ENCODE assay signal across 11 cellular contexts in genomic region chr20:1331101-1331500, GRCh38. TPM values are rescaled to one million over a fixed set of nuclear protein-coding genes. Genes with fewer than 3 reads are reported as not detected.
DNase-seq lines count a peak whose midpoint lies in the region; ATAC-seq and TF ChIP-seq lines count a peak whose summit lies in the region.
"Had no signal": no experiment of that assay in that cellular context is flagged by ENCODE, and none has a peak within 500 bp of the region (broad histone marks: within the 10 kb centered on the region; RNA-seq: fewer than 3 reads in every experiment).

No MANE protein-coding gene starts in this region.

- intact Hi-C loops in activated CD4-positive, alpha-beta T cell treated with anti-CD3 and anti-CD28 coated beads for 36 hours (cut with DNase I, micrococcal nuclease) = no loop called here
- intact Hi-C loops in spleen (cut with DNase I; ENCODE audit: low total_unique reads) = no loop called here

- peak overlapping the region; percentile 26 for H3K27ac Mint-ChIP-seq in activated CD4-positive, alpha-beta T cell treated with anti-CD3 and anti-CD28 coated beads for 36 hours
- H3K27ac Mint-ChIP-seq in activated CD8-positive, alpha-beta T cell treated with anti-CD3 and anti-CD28 coated beads, Interleukin-2, amount 10 ng/mL, durations not matched to agents 7 days and 5 days = peak overlapping the region; percentile 73

- no peak for TF ChIP-seq CTCF in spleen (IDR thresholded peaks at IDR 0.05 in 8 of 11, conservative IDR thresholded peaks at IDR 0.05 in 3 of 11)

- no peak for ATAC-seq in activated CD4-positive, alpha-beta T cell treated with anti-CD3 and anti-CD28 coated beads for 36 hours
- ATAC-seq in activated CD8-positive, alpha-beta T cell treated with anti-CD3 and anti-CD28 coated beads, Interleukin-2, amount 10 ng/mL, durations not matched to agents 7 days and 5 days = no peak
- no peak for ATAC-seq in HG03378 (IDR thresholded peaks at IDR 0.05; ENCODE audit: unreplicated experiment)

- H3K36me3 ChIP-seq in spleen = peaks cover 0 to 46% (median 0%) of the 10 kb centered on the region in 6 donors
- H3K36me3 ChIP-seq: thoracic aorta had no signal

- WGBS in spleen, 5 donors = 91 to 100% (median 96%) methylated on average over 2 of the region's 2 CpGs

- no peak overlapping the region for H3K4me3 Mint-ChIP-seq in activated CD4-positive, alpha-beta T cell treated with anti-CD3 and anti-CD28 coated beads for 36 hours
- H3K4me3 Mint-ChIP-seq in activated CD8-positive, alpha-beta T cell treated with anti-CD3 and anti-CD28 coated beads, Interleukin-2, amount 10 ng/mL, durations not matched to agents 7 days and 5 days = no peak overlapping the region

- H3K27me3 ChIP-seq in spleen (replicated peaks in 1 of 7) = no peaks in the 10 kb centered on the region

- CTCF ChIA-PET in activated CD4-positive, alpha-beta T cell treated with anti-CD3 and anti-CD28 coated beads for 36 hours (lab: Charles Lee) = no interaction called here
- CTCF ChIA-PET in activated CD8-positive, alpha-beta T cell treated with anti-CD3 and anti-CD28 coated beads, Interleukin-2, amount 10 ng/mL, durations not matched to agents 7 days and 5 days (lab: Charles Lee) = interaction anchor here (0.9 kb wide), 2 partner anchors 11 to 51 kb away, joined by 3 to 5 read pairs; no protein-coding TSS in a partner anchor

- H3K27me3 Mint-ChIP-seq in activated CD4-positive, alpha-beta T cell treated with anti-CD3 and anti-CD28 coated beads for 36 hours = no peaks in the 10 kb centered on the region
- no peaks in the 10 kb centered on the region for H3K27me3 Mint-ChIP-seq in activated CD8-positive, alpha-beta T cell treated with anti-CD3 and anti-CD28 coated beads, Interleukin-2, amount 10 ng/mL, durations not matched to agents 7 days and 5 days (ENCODE audit: low read depth)

- H3K9me3 ChIP-seq in spleen = no peaks in the 10 kb centered on the region
- H3K9me3 ChIP-seq: thoracic aorta had no signal

- peaks cover 21% of the 10 kb centered on the region for H3K36me3 Mint-ChIP-seq in activated CD4-positive, alpha-beta T cell treated with anti-CD3 and anti-CD28 coated beads for 36 hours (ENCODE audit: low read depth)
- H3K36me3 Mint-ChIP-seq in activated CD8-positive, alpha-beta T cell treated with anti-CD3 and anti-CD28 coated beads, Interleukin-2, amount 10 ng/mL, durations not matched to agents 7 days and 5 days (ENCODE audit: low read depth) = peaks cover 49% of the 10 kb centered on the region

- peak overlapping the region in 5 of 8 donors; percentile 17 to 99 (median 97) for H3K27ac ChIP-seq in spleen
- H3K27ac ChIP-seq: thoracic aorta had no signal

- H3K4me1 ChIP-seq in spleen = peaks cover 33 to 88% (median 63%) of the 10 kb centered on the region in 6 donors

- H3K4me3 ChIP-seq in spleen = no peak overlapping the region
- H3K4me3 ChIP-seq: thoracic aorta had no signal

- POLR2A ChIA-PET in activated CD4-positive, alpha-beta T cell treated with anti-CD3 and anti-CD28 coated beads for 36 hours (lab: Charles Lee) = no interaction called here
- POLR2A ChIA-PET in activated CD8-positive, alpha-beta T cell treated with anti-CD3 and anti-CD28 coated beads, Interleukin-2, amount 10 ng/mL, durations not matched to agents 7 days and 5 days (lab: Charles Lee) = no interaction called here

- H3K9me3 Mint-ChIP-seq in activated CD4-positive, alpha-beta T cell treated with anti-CD3 and anti-CD28 coated beads for 36 hours (ENCODE audit: low read depth) = no peaks in the 10 kb centered on the region
- H3K9me3 Mint-ChIP-seq in activated CD8-positive, alpha-beta T cell treated with anti-CD3 and anti-CD28 coated beads, Interleukin-2, amount 10 ng/mL, durations not matched to agents 7 days and 5 days (ENCODE audit: insufficient read depth) = no peaks in the 10 kb centered on the region

- DNase-seq in activated CD4-positive, alpha-beta T cell treated with anti-CD3 and anti-CD28 coated beads for 36 hours = no peak
- no peak for DNase-seq in activated CD4-positive, alpha-beta T cell treated with anti-CD3 and anti-CD28 coated beads for 4 hours
- no peak for DNase-seq in activated CD8-positive, alpha-beta T cell treated with anti-CD3 and anti-CD28 coated beads, Interleukin-2, amount 10 ng/mL, durations not matched to agents 7 days and 5 days
- peak; percentile 0 for DNase-seq in hepatic stellate cell (ENCODE audit: low spot score)
- peak; percentile 48 for DNase-seq in spleen
- DNase-seq in NCI-H1417 (lab: John Stamatoyannopoulos, UW) = no peak
- no peak for DNase-seq in MV-4-11 (lab: John Stamatoyannopoulos, UW)
- DNase-seq: activated gamma-delta T cell treated with Interleukin-2 at 50 U/mL for 16 hours, NCI-H1092 had no signal

- TF ChIP-seq POLR2A in spleen (IDR thresholded peaks at IDR 0.05) = no peak

- peaks cover 40% of the 10 kb centered on the region for H3K4me1 Mint-ChIP-seq in activated CD4-positive, alpha-beta T cell treated with anti-CD3 and anti-CD28 coated beads for 36 hours
- H3K4me1 Mint-ChIP-seq in activated CD8-positive, alpha-beta T cell treated with anti-CD3 and anti-CD28 coated beads, Interleukin-2, amount 10 ng/mL, durations not matched to agents 7 days and 5 days (ENCODE audit: low read depth) = peaks cover 48% of the 10 kb centered on the region

RNA-seq across cellular contexts. Expression of gene SDCBP2, which starts 2.2 kb away (rescaled TPM):
- total RNA-seq in activated CD4-positive, alpha-beta T cell treated with anti-CD3 and anti-CD28 coated beads for 36 hours = 1 to 10 TPM; 2.8 to 3.2 TPM
- total RNA-seq in activated CD8-positive, alpha-beta T cell treated with anti-CD3 and anti-CD28 coated beads, Interleukin-2, amount 10 ng/mL, durations not matched to agents 7 days and 5 days = 1 to 10 TPM; 1.9 to 2.0 TPM
- total RNA-seq in spleen = 1 to 10 TPM; 2.1 to 7.1 (median 3.5) TPM
- polyA plus RNA-seq in spleen = 1 to 10 TPM; 2.0 to 3.7 (median 3.0) TPM

Comparison
In these comparisons a context has a peak if more than half of its experiments do, and no peak if none do; other contexts are left out.
1. DNase-seq: peak in hepatic stellate cell (single experiment) and spleen (single experiment); none in activated CD4-positive, alpha-beta T cell treated with anti-CD3 and anti-CD28 coated beads for 36 hours (single experiment), activated CD4-positive, alpha-beta T cell treated with anti-CD3 and anti-CD28 coated beads for 4 hours (0 of 2), activated CD8-positive, alpha-beta T cell treated with anti-CD3 and anti-CD28 coated beads, Interleukin-2, amount 10 ng/mL, durations not matched to agents 7 days and 5 days (single experiment), NCI-H1417 (0 of 3) and MV-4-11 (single experiment).